ENCODE assay signal across 28 cellular contexts in the genomic region with DNA sequence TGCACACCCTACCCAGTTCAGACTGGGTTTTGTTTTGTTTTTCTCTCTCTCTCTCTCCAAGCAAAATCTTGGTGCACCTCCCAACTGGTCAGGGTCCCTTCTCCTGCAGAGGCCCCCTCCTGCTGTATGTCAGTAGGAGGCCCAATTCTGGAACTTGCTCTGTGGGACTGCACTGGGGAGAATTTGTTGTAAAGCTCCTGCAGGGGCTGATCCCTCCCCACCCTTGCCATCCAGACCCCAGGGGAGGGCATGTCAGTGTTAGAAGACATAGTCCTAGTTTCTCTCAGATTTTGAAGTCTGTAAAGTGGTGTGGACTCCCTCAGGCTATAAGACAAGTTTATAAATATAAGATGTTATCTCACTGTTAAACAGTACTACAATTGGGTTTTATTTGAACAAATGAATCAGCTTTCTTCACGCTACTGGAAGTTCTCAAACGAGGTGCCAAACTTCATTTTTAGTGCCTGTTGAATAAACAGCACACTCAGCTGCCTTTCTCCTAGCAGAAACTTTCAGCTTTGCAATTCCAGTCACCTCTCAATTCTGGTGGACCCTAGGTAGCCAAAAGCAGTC.
"Had no signal": no experiment of that assay in that cellular context is flagged by ENCODE, and none has a peak within 500 bp of the region (broad histone marks: within the 10 kb centered on the region; RNA-seq: fewer than 3 reads in every experiment).

No MANE protein-coding gene starts in this region.

- H3K9me3 ChIP-seq: colonic mucosa, esophagus muscularis mucosa, gastroesophageal sphincter, heart left ventricle, left ventricle myocardium inferior, lower lobe of right lung, ovary, right atrium auricular region, thoracic aorta, tibial nerve, upper lobe of left lung had no signal

- H3K36me3 Mint-ChIP-seq: natural killer cell; stimulated activated effector memory CD8-positive, alpha-beta T cell treated with anti-CD3 and anti-CD28 coated beads, Interleukin-12 subunit alpha, Interleukin-12 subunit beta, amount 100 ng/mL, for 72 hours had no signal

- ATAC-seq: foreskin keratinocyte; gastroesophageal sphincter; heart left ventricle; left cardiac atrium; lower lobe of right lung; natural killer cell; sciatic nerve; stimulated activated effector memory CD8-positive, alpha-beta T cell treated with anti-CD3 and anti-CD28 coated beads, Interleukin-12 subunit alpha, Interleukin-12 subunit beta, amount 100 ng/mL, for 72 hours had no signal

- H3K4me1 ChIP-seq: colonic mucosa, esophagus muscularis mucosa, foreskin keratinocyte, gastroesophageal sphincter, heart left ventricle, left ventricle myocardium inferior, lower lobe of right lung, right atrium auricular region, tibial nerve, upper lobe of left lung had no signal

- H3K4me2 ChIP-seq: hepatocyte, smooth muscle cell had no signal

- H3K9me3 Mint-ChIP-seq: dendritic cell treated with granulocyte-macrophage colony-stimulating factor and Interleukin-4, amounts not matched to agents 40 ng/mL and 50 ng/mL, for 4 days; natural killer cell; stimulated activated effector memory CD8-positive, alpha-beta T cell treated with anti-CD3 and anti-CD28 coated beads, Interleukin-12 subunit alpha, Interleukin-12 subunit beta, amount 100 ng/mL, for 72 hours had no signal

- DNase-seq: colonic mucosa; effector CD8-positive, alpha-beta T cell; endodermal cell; foreskin keratinocyte; heart left ventricle; left cardiac atrium; left ventricle myocardium inferior; lower lobe of right lung; natural killer cell; occipital lobe; ovary; stimulated activated CD4-positive, alpha-beta T cell treated with anti-CD3 and anti-CD28 coated beads, Interleukin-12 subunit alpha, Interleukin-12 subunit beta, amount 100 ng/mL, for 4 hours; stimulated activated CD4-positive, alpha-beta T cell treated with anti-CD3 and anti-CD28 coated beads, Interleukin-1b, Interleukin-23, amount 100 ng/mL, for 48 hours; stimulated activated CD4-positive, alpha-beta T cell treated with anti-CD3 and anti-CD28 coated beads, Interleukin-4, amount 100 ng/mL, for 1 hour; stimulated activated naive CD4-positive, alpha-beta T cell treated with Interleukin-2 at 50 U/mL for 16 hours; upper lobe of left lung had no signal

- H3K4me3 Mint-ChIP-seq: dendritic cell treated with granulocyte-macrophage colony-stimulating factor and Interleukin-4, amounts not matched to agents 40 ng/mL and 50 ng/mL, for 4 days; endodermal cell; natural killer cell; stimulated activated effector memory CD8-positive, alpha-beta T cell treated with anti-CD3 and anti-CD28 coated beads, Interleukin-12 subunit alpha, Interleukin-12 subunit beta, amount 100 ng/mL, for 72 hours had no signal

- H3K27ac ChIP-seq: colonic mucosa, esophagus muscularis mucosa, foreskin keratinocyte, gastroesophageal sphincter, heart left ventricle, hepatocyte, left ventricle myocardium inferior, lower lobe of right lung, ovary, right atrium auricular region, thoracic aorta, tibial nerve, upper lobe of left lung had no signal

- H3K4me3 ChIP-seq: colonic mucosa, esophagus muscularis mucosa, gastroesophageal sphincter, heart left ventricle, hepatocyte, left ventricle myocardium inferior, lower lobe of right lung, ovary, right atrium auricular region, smooth muscle cell, thoracic aorta, tibial nerve, upper lobe of left lung had no signal

- H3K27ac Mint-ChIP-seq: dendritic cell treated with granulocyte-macrophage colony-stimulating factor and Interleukin-4, amounts not matched to agents 40 ng/mL and 50 ng/mL, for 4 days; endodermal cell; natural killer cell; stimulated activated effector memory CD8-positive, alpha-beta T cell treated with anti-CD3 and anti-CD28 coated beads, Interleukin-12 subunit alpha, Interleukin-12 subunit beta, amount 100 ng/mL, for 72 hours had no signal

- FAIRE-seq: islet of Langerhans, urothelium cell line had no signal

- H3K4me1 Mint-ChIP-seq: natural killer cell; stimulated activated effector memory CD8-positive, alpha-beta T cell treated with anti-CD3 and anti-CD28 coated beads, Interleukin-12 subunit alpha, Interleukin-12 subunit beta, amount 100 ng/mL, for 72 hours had no signal
